26 cellular contexts compared by ENCODE assay signal in genomic region chr6:37904590-37904989, GRCh38.
"Had no signal": no experiment of that assay in that cellular context is flagged by ENCODE, and none has a peak within 500 bp of the region (broad histone marks: within the 10 kb centered on the region; RNA-seq: fewer than 3 reads in every experiment).

No MANE protein-coding gene starts in this region.

- ATAC-seq: activated T-cell treated with anti-CD3 and anti-CD28 coated beads, Interleukin-2, amount 50 U/mL, for 4 hours; body of pancreas; Panc1 had no signal

- H3K27me3 ChIP-seq: body of pancreas, SJCRH30 had no signal

- DNase-seq: activated CD4-positive, alpha-beta memory T cell treated with anti-CD3 and anti-CD28 coated beads for 36 hours; activated CD4-positive, alpha-beta T cell treated with anti-CD3 and anti-CD28 coated beads, Interleukin-2, amount 10 ng/mL, durations not matched to agents 7 days and 5 days; activated CD4-positive, CD25-positive, alpha-beta regulatory T cell; activated CD8-positive, alpha-beta memory T cell treated with anti-CD3 and anti-CD28 coated beads for 24 hours; activated effector memory CD4-positive, alpha-beta T cell treated with anti-CD3 and anti-CD28 coated beads, Interleukin-2, amount 50 U/mL, for 16 hours; activated naive CD4-positive, alpha-beta T cell treated with Interleukin-2 at 50 U/mL for 16 hours; activated naive CD8-positive, alpha-beta T cell treated with anti-CD3 and anti-CD28 coated beads for 36 hours; activated T-cell treated with anti-CD3 and anti-CD28 coated beads, Interleukin-2, amount 50 U/mL, for 4 hours; aorta; body of pancreas; Karpas-422; NCI-H1105 treated with DMSO at 0.1 percent for 48 hours; NCI-H1436 treated with DMSO at 0.1 percent for 48 hours; NCI-H187; NCI-H2081; NCI-H446 treated with DMSO at 0.1 percent for 48 hours; NCI-H524 treated with DMSO at 0.1 percent for 48 hours; NCI-H774; NK-92 treated with Interleukin-12 subunit alpha and Interleukin-12 subunit beta, amount 100 ng/mL, for 24 hours; OCI-M1; Right ventricle myocardium superior; RPMI8226; SJCRH30 had no signal

- H3K4me1 ChIP-seq: body of pancreas, SJCRH30 had no signal

- H3K4me3 Mint-ChIP-seq: activated CD4-positive, alpha-beta memory T cell treated with anti-CD3 and anti-CD28 coated beads for 36 hours; activated CD4-positive, alpha-beta T cell treated with anti-CD3 and anti-CD28 coated beads, Interleukin-2, amount 10 ng/mL, durations not matched to agents 7 days and 5 days; activated naive CD8-positive, alpha-beta T cell treated with anti-CD3 and anti-CD28 coated beads for 36 hours; activated T-cell treated with anti-CD3 and anti-CD28 coated beads, Interleukin-2, amount 50 U/mL, for 4 hours; central memory CD8-positive, alpha-beta T cell; T-helper 1 cell treated with Interleukin-12 subunit alpha and Interleukin-12 subunit beta and Interleukin-4 antibody, amounts not matched to agents 30 μg/mL and 1 μg/mL, for 36 hours had no signal

- H3K4me3 ChIP-seq: body of pancreas, SJCRH30 had no signal

- H3K9me3 ChIP-seq: body of pancreas, SJCRH30 had no signal

- H3K36me3 ChIP-seq: SJCRH30 had no signal

- H3K27me3 Mint-ChIP-seq: activated CD4-positive, alpha-beta memory T cell treated with anti-CD3 and anti-CD28 coated beads for 36 hours; activated CD4-positive, alpha-beta T cell treated with anti-CD3 and anti-CD28 coated beads, Interleukin-2, amount 10 ng/mL, durations not matched to agents 7 days and 5 days; activated naive CD8-positive, alpha-beta T cell treated with anti-CD3 and anti-CD28 coated beads for 36 hours; central memory CD8-positive, alpha-beta T cell had no signal

- H3K27ac Mint-ChIP-seq: activated CD4-positive, alpha-beta memory T cell treated with anti-CD3 and anti-CD28 coated beads for 36 hours; activated CD4-positive, alpha-beta T cell treated with anti-CD3 and anti-CD28 coated beads, Interleukin-2, amount 10 ng/mL, durations not matched to agents 7 days and 5 days; activated naive CD8-positive, alpha-beta T cell treated with anti-CD3 and anti-CD28 coated beads for 36 hours; T-helper 1 cell treated with Interleukin-12 subunit alpha and Interleukin-12 subunit beta and Interleukin-4 antibody, amounts not matched to agents 30 μg/mL and 1 μg/mL, for 36 hours had no signal

- H3K9me3 Mint-ChIP-seq: activated CD4-positive, alpha-beta memory T cell treated with anti-CD3 and anti-CD28 coated beads for 36 hours; activated CD4-positive, alpha-beta T cell treated with anti-CD3 and anti-CD28 coated beads, Interleukin-2, amount 10 ng/mL, durations not matched to agents 7 days and 5 days; activated naive CD8-positive, alpha-beta T cell treated with anti-CD3 and anti-CD28 coated beads for 36 hours; activated T-cell treated with anti-CD3 and anti-CD28 coated beads, Interleukin-2, amount 50 U/mL, for 4 hours; central memory CD8-positive, alpha-beta T cell; T-helper 1 cell treated with Interleukin-12 subunit alpha and Interleukin-12 subunit beta and Interleukin-4 antibody, amounts not matched to agents 30 μg/mL and 1 μg/mL, for 36 hours had no signal

- H3K27ac ChIP-seq: body of pancreas, SJCRH30 had no signal
